In genomic region chr11:96426356-96427103, GRCh38 we compare ENCODE assay signal across 8 cellular contexts. TPM values are rescaled to one million over a fixed set of nuclear protein-coding genes. Genes with fewer than 3 reads are reported as not detected.
A peak's percentile ranks its signal among the peaks of the same experiment; 100 is the strongest.
DNase-seq lines count a peak whose midpoint lies in the region; ATAC-seq and TF ChIP-seq lines count a peak whose summit lies in the region.

No MANE protein-coding gene starts in this region.

- no peak overlapping the region for H3K27ac ChIP-seq in OCI-LY7 (ENCODE audit: low read depth, low read length, poor library complexity, severe bottlenecking)
- H3K27ac ChIP-seq in endodermal cell (ENCODE audit: low read depth, low read length): no peak overlapping the region
- no peak overlapping the region for H3K27ac ChIP-seq in mesendoderm (ENCODE audit: low read depth, low read length)

- H3K4me1 Mint-ChIP-seq in endodermal cell: peaks cover 3% of the 10 kb centered on the region

- H2AFZ ChIP-seq in OCI-LY7 (ENCODE audit: low read length): peak overlapping the region; percentile 40; the same call in 1 of the 2 replicates

- ATAC-seq in HG03469 (IDR thresholded peaks at IDR 0.05; ENCODE audit: unreplicated experiment): no peak
- no peak for ATAC-seq in HG03095 (IDR thresholded peaks at IDR 0.05; ENCODE audit: unreplicated experiment)

- no peak overlapping the region for H3K4me3 Mint-ChIP-seq in endodermal cell

- H2BK5ac ChIP-seq in mesendoderm (ENCODE audit: low read length): no peak overlapping the region

- H2BK15ac ChIP-seq in mesendoderm (replicated peaks; ENCODE audit: low read depth): no peak overlapping the region

- H3K27me3 ChIP-seq in endodermal cell (ENCODE audit: control insufficient read depth, insufficient read depth, low read length, poor library complexity, severe bottlenecking) (no peaks in the 10 kb centered on the region), mesendoderm (ENCODE audit: insufficient read depth, low read length, poor library complexity) (no peaks in the 10 kb centered on the region)

- no peak overlapping the region for H2BK120ac ChIP-seq in mesendoderm (ENCODE audit: low read depth, low read length)

- H3K4me1 ChIP-seq in OCI-LY7 (ENCODE audit: insufficient read depth, low read length, poor library complexity, severe bottlenecking) (peaks cover 11% of the 10 kb centered on the region), endodermal cell (ENCODE audit: control insufficient read depth, insufficient read depth, low read length) (no peaks in the 10 kb centered on the region), mesendoderm (ENCODE audit: control insufficient read depth, low read depth, low read length) (no peaks in the 10 kb centered on the region)

- H3K4me3 ChIP-seq in GM12864 (ENCODE audit: low read depth, low read length) (no peak overlapping the region), OCI-LY7 (ENCODE audit: low read depth, low read length, poor library complexity, severe bottlenecking) (no peak overlapping the region), endodermal cell (ENCODE audit: low read length) (no peak overlapping the region), mesendoderm (ENCODE audit: low read length) (no peak overlapping the region)

- H3K27me3 Mint-ChIP-seq in endodermal cell (ENCODE audit: insufficient read depth): no peaks in the 10 kb centered on the region

- peaks cover under 1% of the 10 kb centered on the region for H3K9me3 Mint-ChIP-seq in endodermal cell

- H3K36me3 Mint-ChIP-seq in endodermal cell (ENCODE audit: low read depth): no peaks in the 10 kb centered on the region

- no peak overlapping the region for H4K8ac ChIP-seq in mesendoderm (ENCODE audit: low read depth, low read length)

- no peaks in the 10 kb centered on the region for H3K9me2 ChIP-seq in OCI-LY7 (ENCODE audit: insufficient read depth, low read length)

- H3K18ac ChIP-seq in mesendoderm (ENCODE audit: low read length): no peak overlapping the region

- H3K4me2 ChIP-seq in OCI-LY7 (ENCODE audit: low read length) (peak overlapping the region; percentile 16; the same call in 1 of the 2 replicates), mesendoderm (ENCODE audit: low read length) (no peak overlapping the region)

- peak; percentile 28 for TF ChIP-seq CTCF in GM12864 (IDR thresholded peaks at IDR 0.05; ENCODE audit: low read depth, low read length, missing control alignments)
- peak; percentile 87 for TF ChIP-seq CTCF in OCI-LY7 (conservative IDR thresholded peaks at IDR 0.05; ENCODE audit: low read length)
- TF ChIP-seq CTCF in endodermal cell (conservative IDR thresholded peaks at IDR 0.05): peak; percentile 83

- H2AK5ac ChIP-seq in mesendoderm (ENCODE audit: low read length): no peak overlapping the region

- no TSS peak for BruUV-seq in OCI-LY7 (replicated peaks; lab: Mats Ljungman, UMichigan)

- WGBS in endodermal cell (ENCODE audit: insufficient coverage in 1 of 2, insufficient read length in 1 of 2), 2 experiments: 33% methylated on average over 7 of the region's 8 CpGs; no CpG with 5 or more reads in 1 of the 2 experiments
- WGBS in mesendoderm (ENCODE audit: extremely low coverage, insufficient coverage, low lambda C conversion rate): no CpG with 5 or more reads among the region's 8 CpGs

- CTCF ChIA-PET in OCI-LY7 (lab: Charles Lee; ENCODE audit: unreplicated experiment): no interaction called here

- no peak overlapping the region for H3K4ac ChIP-seq in mesendoderm (ENCODE audit: low read depth, low read length)

- H3K23ac ChIP-seq in mesendoderm (ENCODE audit: low read length): no peak overlapping the region

- H3K79me1 ChIP-seq in mesendoderm (ENCODE audit: low read length): no peaks in the 10 kb centered on the region

- no peaks in the 10 kb centered on the region for H3K9me3 ChIP-seq in OCI-LY7 (ENCODE audit: low read length)
- H3K9me3 ChIP-seq in endodermal cell (ENCODE audit: control insufficient read depth, low read length): peaks cover under 1% of the 10 kb centered on the region

- no peak overlapping the region for H3K56ac ChIP-seq in mesendoderm (ENCODE audit: low read length)

- no peak overlapping the region for H3K27ac Mint-ChIP-seq in endodermal cell

- H3K79me2 ChIP-seq in OCI-LY7 (ENCODE audit: insufficient read depth, low read depth, low read length) (no peaks in the 10 kb centered on the region), mesendoderm (ENCODE audit: control insufficient read depth, insufficient read depth, low read length) (no peaks in the 10 kb centered on the region)

- intact Hi-C loops in OCI-LY7 (cut with micrococcal nuclease; ENCODE audit: unreplicated experiment): loop anchor here (5.0 kb wide), 2 partner anchors 579 to 1274 kb away; no protein-coding TSS in a partner anchor

- H4K20me1 ChIP-seq in OCI-LY7 (ENCODE audit: insufficient read depth, low read length): no peaks in the 10 kb centered on the region

- POLR2A ChIA-PET in OCI-LY7 (lab: Charles Lee): no interaction called here

- DNase-seq in A172 (ENCODE audit: low spot score): peak; percentile 52
- peak; percentile 5 for DNase-seq in GM12864 (ENCODE audit: low read depth)
- peak; percentile 20 for DNase-seq in HS-27A (ENCODE audit: low read depth)
- DNase-seq in OCI-LY7 (ENCODE audit: low spot score): peak; percentile 41
- no peak for DNase-seq in endodermal cell
- peak; percentile 42 for DNase-seq in mesendoderm

- H4K5ac ChIP-seq in mesendoderm (ENCODE audit: low read length): no peak overlapping the region

- H3K9ac ChIP-seq in endodermal cell (ENCODE audit: extremely low read depth, low read length, poor library complexity, severe bottlenecking) (no peak overlapping the region), mesendoderm (ENCODE audit: low read length) (no peak overlapping the region)

- H3K36me3 ChIP-seq in OCI-LY7 (ENCODE audit: insufficient read depth, low read length): no peaks in the 10 kb centered on the region
- H3K36me3 ChIP-seq in endodermal cell (ENCODE audit: control insufficient read depth, insufficient read depth, low read length): no peaks in the 10 kb centered on the region
- H3K36me3 ChIP-seq in mesendoderm (ENCODE audit: control insufficient read depth, insufficient read depth, low read length): no peaks in the 10 kb centered on the region

RNA-seq across cellular contexts. Expression of gene JRKL, which starts 36.7 kb away (rescaled TPM):
- total RNA-seq in A172 (2014; rRNA removed; shearing (Covaris generic)): 5.9 and 7.8 TPM in 2 replicates
- 4.9 and 6.0 TPM in 2 replicates for total RNA-seq in OCI-LY7 (2014; rRNA removed; shearing (Covaris generic))
- total RNA-seq in OCI-LY7 (2022) (10.0 and 12.3 TPM in 2 replicates), endodermal cell (1 to 10 TPM; 6.2 to 8.4 TPM)
- 10.2 TPM for polyA plus RNA-seq in endodermal cell (2013, experiment 1 of 2)
- polyA plus RNA-seq in endodermal cell (2013, experiment 2 of 2): 9.9 TPM
- polyA plus RNA-seq in mesendoderm (2013, experiment 1 of 2): 3.3 TPM
- polyA plus RNA-seq in mesendoderm (2013, experiment 2 of 2): 3.2 TPM

RNA-seq across cellular contexts. Expression of gene CCDC82, which starts 36.8 kb away (rescaled TPM):
- total RNA-seq in A172 (2014; rRNA removed; shearing (Covaris generic)): 9.9 and 32.3 TPM in 2 replicates
- 22.2 and 23.0 TPM in 2 replicates for total RNA-seq in OCI-LY7 (2014; rRNA removed; shearing (Covaris generic))
- total RNA-seq in OCI-LY7 (2022) (43.6 and 47.5 TPM in 2 replicates), endodermal cell (10 to 100 TPM; 16.3 to 25.7 TPM)
- 37.8 TPM for polyA plus RNA-seq in endodermal cell (2013, experiment 1 of 2)
- polyA plus RNA-seq in endodermal cell (2013, experiment 2 of 2): 40.4 TPM
- polyA plus RNA-seq in mesendoderm (2013, experiment 1 of 2): 24.0 TPM
- 23.1 TPM for polyA plus RNA-seq in mesendoderm (2013, experiment 2 of 2)

Comparison
In these comparisons a context has a peak if more than half of its experiments do, and no peak if none do; other contexts are left out.
1. CTCF ChIP-seq: peak in every context shown above with its lines; median percentile 87 in OCI-LY7; 83 in endodermal cell; 28 in GM12864.